In the genomic region with DNA sequence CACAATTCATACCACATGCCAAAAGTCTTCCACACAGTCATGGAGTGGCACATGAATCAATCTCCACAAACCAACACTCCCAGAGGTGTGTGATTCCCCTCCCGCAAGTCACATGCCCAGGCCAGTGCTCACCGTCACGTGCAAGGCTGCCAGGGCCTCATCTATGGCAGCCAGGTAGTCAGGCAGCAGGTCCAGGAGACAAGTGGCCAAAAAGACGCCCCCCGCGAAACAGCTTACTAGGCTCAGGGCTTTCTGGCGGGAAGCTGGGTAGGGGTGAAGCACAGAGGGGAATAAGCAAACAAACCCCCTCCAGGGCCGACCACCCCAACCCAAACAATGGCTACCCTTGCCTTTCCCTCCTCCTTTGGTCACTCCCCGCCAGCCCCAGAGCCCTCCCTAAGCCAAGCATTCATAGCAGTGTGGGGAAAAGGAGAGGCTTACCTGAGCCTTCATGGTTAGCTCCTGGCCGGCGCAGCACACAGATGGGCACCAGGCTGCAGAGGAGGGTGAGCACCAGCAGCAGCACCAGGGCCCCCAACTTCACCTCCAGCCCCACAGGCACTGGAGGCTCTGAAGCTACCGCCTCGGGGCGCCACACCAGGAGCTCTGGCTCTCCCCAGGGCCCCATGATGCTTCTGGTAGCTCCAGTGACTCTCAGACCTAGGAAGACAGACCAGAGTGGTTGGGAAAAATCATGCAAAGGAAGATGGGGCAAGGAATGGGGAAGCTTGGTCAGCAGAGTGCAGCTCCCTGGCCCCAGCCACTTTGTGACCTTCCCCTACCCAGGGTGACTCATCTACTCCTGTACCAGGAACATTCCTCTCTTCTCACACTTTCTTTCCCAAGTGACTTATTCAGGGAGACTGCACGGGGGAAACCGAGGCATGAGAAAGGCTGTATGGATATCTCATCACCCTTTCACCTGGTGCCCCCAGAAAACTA, we compare ENCODE assay signal across 6 cellular contexts. TPM values are rescaled to one million over a fixed set of nuclear protein-coding genes. Genes with fewer than 3 reads are reported as not detected.
DNase-seq lines count a peak whose midpoint lies in the region; TF ChIP-seq lines count a peak whose summit lies in the region.

No MANE protein-coding gene starts in this region.

- peaks cover 22% of the 10 kb centered on the region for H3F3A ChIP-seq in GM23248 (ENCODE audit: insufficient read depth)

- intact Hi-C loops in lower leg skin (cut with DNase I; ENCODE audit: low total_unique reads), result no loop called here

- peaks cover 61% of the 10 kb centered on the region for H3K4me1 Mint-ChIP-seq in activated CD4-positive, alpha-beta memory T cell treated with anti-CD3 and anti-CD28 coated beads, Interleukin-2, amount 10 ng/mL, durations not matched to agents 7 days and 5 days

- peaks cover 57% of the 10 kb centered on the region for H3K79me2 ChIP-seq in GM23248 (ENCODE audit: insufficient read depth)

- DNase-seq in GM23248 (peak; percentile 83), lower leg skin (ENCODE audit: low spot score in 2 of 2) (no peak), midbrain (lab: John Stamatoyannopoulos, UW) (no peak), NCI-H1436 (lab: John Stamatoyannopoulos, UW) (no peak)
- DNase-seq in activated CD4-positive, alpha-beta memory T cell treated with anti-CD3 and anti-CD28 coated beads, Interleukin-2, amount 10 ng/mL, durations not matched to agents 7 days and 5 days, result no peak
- no peak for DNase-seq in stimulated activated naive CD4-positive, alpha-beta T cell (lab: John Stamatoyannopoulos, UW)

- H3K4me3 ChIP-seq in GM23248, result peak overlapping the region; percentile 77
- H3K4me3 ChIP-seq in lower leg skin (ENCODE audit: low read depth, poor library complexity, severe bottlenecking), result peak overlapping the region; percentile 50

- peak overlapping the region; percentile 94 for H3K4me2 ChIP-seq in GM23248 (ENCODE audit: unreplicated experiment)

- in situ Hi-C loops in GM23248 (cut with MboI), result no loop called here

- peak overlapping the region; percentile 83 for H3K4me3 Mint-ChIP-seq in activated CD4-positive, alpha-beta memory T cell treated with anti-CD3 and anti-CD28 coated beads, Interleukin-2, amount 10 ng/mL, durations not matched to agents 7 days and 5 days

- H3K9me3 Mint-ChIP-seq in activated CD4-positive, alpha-beta memory T cell treated with anti-CD3 and anti-CD28 coated beads, Interleukin-2, amount 10 ng/mL, durations not matched to agents 7 days and 5 days, result no peaks in the 10 kb centered on the region

- CTCF ChIA-PET in activated CD4-positive, alpha-beta memory T cell treated with anti-CD3 and anti-CD28 coated beads, Interleukin-2, amount 10 ng/mL, durations not matched to agents 7 days and 5 days (lab: Charles Lee), result interaction anchor here (0.6 to 3.0 kb wide), 8 partner anchors 10 to 328 kb away, joined by 3 to 23 read pairs (median 4); a partner anchor contains a TSS

- POLR2A ChIA-PET in activated CD4-positive, alpha-beta memory T cell treated with anti-CD3 and anti-CD28 coated beads, Interleukin-2, amount 10 ng/mL, durations not matched to agents 7 days and 5 days (lab: Charles Lee), result interaction anchor here (0.7 to 4.6 kb wide), 17 partner anchors 8 to 1122 kb away, joined by 3 to 44 read pairs (median 4); a partner anchor contains a TSS

- H3K36me3 Mint-ChIP-seq in activated CD4-positive, alpha-beta memory T cell treated with anti-CD3 and anti-CD28 coated beads, Interleukin-2, amount 10 ng/mL, durations not matched to agents 7 days and 5 days (ENCODE audit: low read depth), result peaks cover 37% of the 10 kb centered on the region

- peak overlapping the region; percentile 82 for H3K27ac Mint-ChIP-seq in activated CD4-positive, alpha-beta memory T cell treated with anti-CD3 and anti-CD28 coated beads, Interleukin-2, amount 10 ng/mL, durations not matched to agents 7 days and 5 days

- no peaks in the 10 kb centered on the region for H3K27me3 ChIP-seq in GM23248 (replicated peaks; ENCODE audit: insufficient read depth)

- H4K20me1 ChIP-seq in GM23248 (ENCODE audit: insufficient read depth), result no peaks in the 10 kb centered on the region

- H3K4me1 ChIP-seq in GM23248 (ENCODE audit: insufficient read depth), result peaks cover 13% of the 10 kb centered on the region

- H3K36me3 ChIP-seq in GM23248 (ENCODE audit: low read depth), result no peaks in the 10 kb centered on the region

- TF ChIP-seq POLR2A in lower leg skin (IDR thresholded peaks at IDR 0.05), result no peak

- no peaks in the 10 kb centered on the region for H3K9me2 ChIP-seq in GM23248 (ENCODE audit: insufficient read depth)

- peak overlapping the region; percentile 75 for H2AFZ ChIP-seq in GM23248

- H3K27me3 Mint-ChIP-seq in activated CD4-positive, alpha-beta memory T cell treated with anti-CD3 and anti-CD28 coated beads, Interleukin-2, amount 10 ng/mL, durations not matched to agents 7 days and 5 days, result no peaks in the 10 kb centered on the region

- no peak for TF ChIP-seq CTCF in lower leg skin (IDR thresholded peaks at IDR 0.05)

- H3K9me3 ChIP-seq in GM23248 (ENCODE audit: low read depth), result no peaks in the 10 kb centered on the region

- peak overlapping the region; percentile 81 for H3K27ac ChIP-seq in GM23248

- H3K9ac ChIP-seq in GM23248, result peak overlapping the region; percentile 88

- WGBS in GM23248 (ENCODE audit: low coverage in 1 of 2, low lambda C conversion rate in 2 of 2, missing lambda C conversion rate in 2 of 2), 2 experiments, result 28 to 42% methylated on average over 15 to 16 of the region's 16 CpGs
- 27 to 35% methylated on average over 15 to 16 of the region's 16 CpGs for WGBS in lower leg skin, 2 donors

RNA-seq across cellular contexts. Expression of a gene that starts 1.0 kb away (rescaled TPM):
- 120 and 141 TPM in 2 replicates for total RNA-seq in GM23248 (2014; rRNA removed; shearing (Covaris generic))
- 91.9 and 93.1 TPM in 2 replicates for polyA plus RNA-seq in GM23248 (2016; fragmentation: Nextera tagmentation; extraction: Ambion mirVana)
- total RNA-seq in activated CD4-positive, alpha-beta memory T cell treated with anti-CD3 and anti-CD28 coated beads, Interleukin-2, amount 10 ng/mL, durations not matched to agents 7 days and 5 days, result 10 to 100 TPM; 42.5 to 42.6 TPM
- 100 to 1,000 TPM in 2 of 4 donors, 10 to 100 TPM in 2; 88.6 to 105 (median 98.8) TPM for total RNA-seq in lower leg skin

RNA-seq across cellular contexts. Expression of a gene that starts 3.9 kb away (rescaled TPM):
- 3.7 and 7.5 TPM in 2 replicates for total RNA-seq in GM23248 (2014; rRNA removed; shearing (Covaris generic))
- 16.7 and 21.0 TPM in 2 replicates for polyA plus RNA-seq in GM23248 (2016; fragmentation: Nextera tagmentation; extraction: Ambion mirVana)
- total RNA-seq in activated CD4-positive, alpha-beta memory T cell treated with anti-CD3 and anti-CD28 coated beads, Interleukin-2, amount 10 ng/mL, durations not matched to agents 7 days and 5 days, result 100 to 1,000 TPM; 107 TPM
- total RNA-seq in lower leg skin, result 10 to 100 TPM; 14.3 to 28.1 (median 21.1) TPM

RNA-seq across cellular contexts. Expression of a gene that starts 5.3 kb away (rescaled TPM):
- 4.3 and 11.1 TPM in 2 replicates for total RNA-seq in GM23248 (2014; rRNA removed; shearing (Covaris generic))
- polyA plus RNA-seq in GM23248 (2016; fragmentation: Nextera tagmentation; extraction: Ambion mirVana), result 3.6 and 4.4 TPM in 2 replicates
- 1 to 10 TPM; 7.0 to 8.4 TPM for total RNA-seq in activated CD4-positive, alpha-beta memory T cell treated with anti-CD3 and anti-CD28 coated beads, Interleukin-2, amount 10 ng/mL, durations not matched to agents 7 days and 5 days
- 10 to 100 TPM; 18.7 to 25.5 (median 22.9) TPM for total RNA-seq in lower leg skin

RNA-seq across cellular contexts. Expression of a gene that starts 15.1 kb away (rescaled TPM):
- total RNA-seq in GM23248 (2014; rRNA removed; shearing (Covaris generic)), result 189 and 242 TPM in 2 replicates
- 183 and 186 TPM in 2 replicates for polyA plus RNA-seq in GM23248 (2016; fragmentation: Nextera tagmentation; extraction: Ambion mirVana)
- total RNA-seq in activated CD4-positive, alpha-beta memory T cell treated with anti-CD3 and anti-CD28 coated beads, Interleukin-2, amount 10 ng/mL, durations not matched to agents 7 days and 5 days, result 100 to 1,000 TPM; 120 to 127 TPM
- 100 to 1,000 TPM; 179 to 218 (median 201) TPM for total RNA-seq in lower leg skin

RNA-seq across cellular contexts. Expression of a gene that starts 15.8 kb away (rescaled TPM):
- 3.9 and 17.5 TPM in 2 replicates for total RNA-seq in GM23248 (2014; rRNA removed; shearing (Covaris generic))
- 4.0 and 6.1 TPM in 2 replicates for polyA plus RNA-seq in GM23248 (2016; fragmentation: Nextera tagmentation; extraction: Ambion mirVana)
- total RNA-seq in activated CD4-positive, alpha-beta memory T cell treated with anti-CD3 and anti-CD28 coated beads, Interleukin-2, amount 10 ng/mL, durations not matched to agents 7 days and 5 days, result 100 to 1,000 TPM; 159 to 166 TPM
- total RNA-seq in lower leg skin, result 10 to 100 TPM; 18.4 to 31.1 (median 20.5) TPM
